ENCODE assay signal across 1 cellular context in genomic region chr17:42131232-42131631, GRCh38.
TF ChIP-seq lines count a peak whose summit lies in the region.

No MANE protein-coding gene starts in this region.

TF ChIP-seq in liver, 16 proteins besides CTCF, POLR2A, EP300 and RAD21 (continued from another document):
- TF ChIP-seq, protein P1, sequence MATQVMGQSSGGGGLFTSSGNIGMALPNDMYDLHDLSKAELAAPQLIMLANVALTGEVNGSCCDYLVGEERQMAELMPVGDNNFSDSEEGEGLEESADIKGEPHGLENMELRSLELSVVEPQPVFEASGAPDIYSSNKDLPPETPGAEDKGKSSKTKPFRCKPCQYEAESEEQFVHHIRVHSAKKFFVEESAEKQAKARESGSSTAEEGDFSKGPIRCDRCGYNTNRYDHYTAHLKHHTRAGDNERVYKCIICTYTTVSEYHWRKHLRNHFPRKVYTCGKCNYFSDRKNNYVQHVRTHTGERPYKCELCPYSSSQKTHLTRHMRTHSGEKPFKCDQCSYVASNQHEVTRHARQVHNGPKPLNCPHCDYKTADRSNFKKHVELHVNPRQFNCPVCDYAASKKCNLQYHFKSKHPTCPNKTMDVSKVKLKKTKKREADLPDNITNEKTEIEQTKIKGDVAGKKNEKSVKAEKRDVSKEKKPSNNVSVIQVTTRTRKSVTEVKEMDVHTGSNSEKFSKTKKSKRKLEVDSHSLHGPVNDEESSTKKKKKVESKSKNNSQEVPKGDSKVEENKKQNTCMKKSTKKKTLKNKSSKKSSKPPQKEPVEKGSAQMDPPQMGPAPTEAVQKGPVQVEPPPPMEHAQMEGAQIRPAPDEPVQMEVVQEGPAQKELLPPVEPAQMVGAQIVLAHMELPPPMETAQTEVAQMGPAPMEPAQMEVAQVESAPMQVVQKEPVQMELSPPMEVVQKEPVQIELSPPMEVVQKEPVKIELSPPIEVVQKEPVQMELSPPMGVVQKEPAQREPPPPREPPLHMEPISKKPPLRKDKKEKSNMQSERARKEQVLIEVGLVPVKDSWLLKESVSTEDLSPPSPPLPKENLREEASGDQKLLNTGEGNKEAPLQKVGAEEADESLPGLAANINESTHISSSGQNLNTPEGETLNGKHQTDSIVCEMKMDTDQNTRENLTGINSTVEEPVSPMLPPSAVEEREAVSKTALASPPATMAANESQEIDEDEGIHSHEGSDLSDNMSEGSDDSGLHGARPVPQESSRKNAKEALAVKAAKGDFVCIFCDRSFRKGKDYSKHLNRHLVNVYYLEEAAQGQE (IDR thresholded peaks at IDR 0.05) = no peak
- TF ChIP-seq JUND (IDR thresholded peaks at IDR 0.05) = no peak
- no peak for TF ChIP-seq ZBTB33 (IDR thresholded peaks at IDR 0.05)
- TF ChIP-seq MAX (IDR thresholded peaks at IDR 0.05) = no peak
- TF ChIP-seq FOXA2 (IDR thresholded peaks at IDR 0.05) = no peak
- TF ChIP-seq FOXA1 (IDR thresholded peaks at IDR 0.05) = no peak
- TF ChIP-seq ATF3 (IDR thresholded peaks at IDR 0.05) = no peak
- TF ChIP-seq NR2F2 (IDR thresholded peaks at IDR 0.05) = no peak
- TF ChIP-seq RXRA (IDR thresholded peaks at IDR 0.05) = no peak
- TF ChIP-seq HNF4G (IDR thresholded peaks at IDR 0.05) = no peak
- no peak for TF ChIP-seq EGR1 (IDR thresholded peaks at IDR 0.05; ENCODE audit: low read depth in 2 of 2)
- TF ChIP-seq HNF4A (conservative IDR thresholded peaks at IDR 0.05) = no peak
- no peak for TF ChIP-seq SP1 (IDR thresholded peaks at IDR 0.05)
